8 cellular contexts compared by ENCODE assay signal in the genomic region with DNA sequence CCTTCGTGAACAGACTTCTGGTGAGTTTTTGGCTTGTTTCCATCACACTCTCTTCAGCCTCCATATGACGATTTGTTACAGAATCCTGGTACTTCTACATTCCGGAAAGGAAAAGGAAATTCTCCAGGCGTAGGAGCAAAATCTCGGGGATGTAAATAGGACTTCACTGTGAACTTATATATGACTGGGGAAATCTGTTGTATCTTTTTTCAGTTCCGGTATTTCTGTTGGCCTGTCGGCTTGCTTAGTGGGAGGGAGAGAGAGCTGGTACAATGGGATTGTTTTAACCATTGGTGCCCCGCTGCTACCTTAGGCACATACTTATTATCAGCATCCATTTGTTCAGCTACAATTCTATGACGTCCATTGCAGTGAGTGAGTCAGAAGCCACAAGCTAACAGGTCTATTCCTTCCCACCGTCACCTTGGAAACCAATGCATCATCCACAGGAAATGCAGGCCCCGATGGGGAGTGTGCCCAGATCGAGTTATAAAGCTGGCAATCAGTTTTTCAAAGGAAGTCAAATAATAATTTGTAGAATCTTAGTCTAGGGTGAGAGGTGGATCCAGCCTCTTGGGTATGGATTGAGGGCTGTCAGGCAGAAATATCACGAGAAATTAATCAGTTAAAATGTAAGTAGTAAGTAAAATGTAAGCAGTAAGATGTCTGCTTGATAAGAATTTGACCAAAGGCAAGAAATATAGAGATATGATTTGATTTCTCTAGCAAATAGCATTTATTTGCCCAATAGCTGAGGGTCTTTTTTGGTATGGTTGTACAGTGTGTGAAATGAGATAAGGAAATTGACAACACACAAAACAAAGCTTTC.
DNase-seq lines count a peak whose midpoint lies in the region; ATAC-seq and TF ChIP-seq lines count a peak whose summit lies in the region.

No MANE protein-coding gene starts in this region.

- H3K9me3 ChIP-seq in PC-9 (ENCODE audit: insufficient read depth, low read depth): no peaks in the 10 kb centered on the region

- peak overlapping the region; percentile 66 for H3K27ac ChIP-seq in PC-9

- intact Hi-C loops in PC-9 (cut with micrococcal nuclease; ENCODE audit: unreplicated experiment): loop anchor here (1.0 to 5.0 kb wide), 4 partner anchors 14 to 127 kb away; no protein-coding TSS in a partner anchor

- H3K9me2 ChIP-seq in PC-9 (ENCODE audit: insufficient read depth): no peaks in the 10 kb centered on the region

- H3K79me2 ChIP-seq in PC-9 (ENCODE audit: low read depth): no peaks in the 10 kb centered on the region

- no peaks in the 10 kb centered on the region for H4K20me1 ChIP-seq in PC-9 (ENCODE audit: insufficient read depth)

- H3K4me2 ChIP-seq in PC-9: peak overlapping the region; percentile 11

- H3K27me3 ChIP-seq in PC-9 (ENCODE audit: insufficient read depth, low read depth): no peaks in the 10 kb centered on the region

- BruUV-seq in PC-9 (replicated peaks; lab: Mats Ljungman, UMichigan): no TSS peak

- no peaks in the 10 kb centered on the region for H3K36me3 ChIP-seq in PC-9 (ENCODE audit: low read depth)

- CTCF ChIA-PET in PC-9 (lab: Charles Lee): interaction anchor here (0.5 kb wide), 1 partner anchor 67 kb away, joined by 3 read pairs; no protein-coding TSS in a partner anchor

- no peak overlapping the region for H2AFZ ChIP-seq in PC-9

- H3F3A ChIP-seq in PC-9 (ENCODE audit: insufficient read depth, low read depth): peaks cover 16% of the 10 kb centered on the region

- POLR2A ChIA-PET in PC-9 (lab: Charles Lee; ENCODE audit: unreplicated experiment): interaction anchor here (0.5 to 0.9 kb wide), 3 partner anchors 91 to 220 kb away, joined by 3 to 8 read pairs (median 5); no protein-coding TSS in a partner anchor

- H3K4me1 ChIP-seq in PC-9 (replicated peaks; ENCODE audit: insufficient read depth): peaks cover 41% of the 10 kb centered on the region

- DNase-seq in DMS53 (lab: John Stamatoyannopoulos, UW): peak; percentile 94
- DNase-seq in PC-9: peak; percentile 78 to 86
- peak; percentile 59 for DNase-seq in activated effector memory CD4-positive, alpha-beta T cell treated with Interleukin-2 at 50 U/mL for 16 hours
- DNase-seq in glomerular visceral epithelial cell (ENCODE audit: extremely low spot score): peak; percentile 90
- DNase-seq in stimulated activated CD4-positive, alpha-beta T cell treated with anti-CD3 and anti-CD28 coated beads, Interleukin-12 subunit alpha, Interleukin-12 subunit beta, amount 100 ng/mL, for 4 hours: peak; percentile 47
- no peak for DNase-seq in GM13976 (ENCODE audit: low spot score)
- no peak for DNase-seq in retina

- TF ChIP-seq CTCF in PC-9 (conservative IDR thresholded peaks at IDR 0.05) (no peak), GM13976 (IDR thresholded peaks at IDR 0.05; ENCODE audit: borderline replicate concordance, control extremely low read depth, extremely low read depth, insufficient read depth, missing control alignments) (no peak)

- in situ Hi-C loops in GM13976 (cut with MboI; ENCODE audit: low sequenced_read_pairs, unreplicated experiment): no loop called here

- no peak overlapping the region for H3K4me3 ChIP-seq in PC-9

- ATAC-seq in GM18861 (IDR thresholded peaks at IDR 0.05; ENCODE audit: unreplicated experiment): no peak

Comparison
In these comparisons a context has a peak if more than half of its experiments do, and no peak if none do; other contexts are left out.
1. DNase-seq: peak in DMS53 (single experiment), PC-9 (2 of 2), activated effector memory CD4-positive, alpha-beta T cell treated with Interleukin-2 at 50 U/mL for 16 hours (single experiment), glomerular visceral epithelial cell (single experiment) and stimulated activated CD4-positive, alpha-beta T cell treated with anti-CD3 and anti-CD28 coated beads, Interleukin-12 subunit alpha, Interleukin-12 subunit beta, amount 100 ng/mL, for 4 hours (single experiment); none in GM13976 (single experiment) and retina (single experiment).